In genomic region chr18:36067118-36067957, GRCh38 we compare ENCODE assay signal across 1 cellular context.
TF ChIP-seq lines count a peak whose summit lies in the region.

Gene RPRD1A, minus strand, starts transcription at chr18:36067559. Its CDS starts 155 bp downstream, at chr18:36067404.

TF ChIP-seq in GM23338, 12 proteins besides CTCF, POLR2A, EP300 and RAD21 (continued from another document):
- TF ChIP-seq REST (IDR thresholded peaks at IDR 0.05; ENCODE audit: unreplicated experiment) (no peak), ZNF462 (CRISPR knock-in tag; IDR thresholded peaks at IDR 0.05) (no peak), EZH2phosphoT487 (IDR thresholded peaks at IDR 0.05; ENCODE audit: unreplicated experiment) (no peak)
